26 cellular contexts compared by ENCODE assay signal in genomic region chr12:70122804-70123203, GRCh38.
"Had no signal": no experiment of that assay in that cellular context is flagged by ENCODE, and none has a peak within 500 bp of the region (broad histone marks: within the 10 kb centered on the region; RNA-seq: fewer than 3 reads in every experiment).

No MANE protein-coding gene starts in this region.

- H3K4me3 Mint-ChIP-seq: activated CD4-positive, alpha-beta memory T cell treated with anti-CD3 and anti-CD28 coated beads, Interleukin-2, amount 10 ng/mL, durations not matched to agents 7 days and 5 days; activated CD4-positive, alpha-beta T cell treated with anti-CD3 and anti-CD28 coated beads, Interleukin-2, amount 10 ng/mL, durations not matched to agents 7 days and 5 days; activated naive CD4-positive, alpha-beta T cell treated with anti-CD3 and anti-CD28 coated beads, Interleukin-2, amount 10 ng/mL, durations not matched to agents 7 days and 5 days; activated naive CD8-positive, alpha-beta T cell treated with anti-CD3 and anti-CD28 coated beads for 36 hours; activated T-cell treated with anti-CD3 and anti-CD28 coated beads, Interleukin-2, amount 50 U/mL, for 72 hours; T-cell had no signal

- DNase-seq: activated CD4-positive, alpha-beta memory T cell treated with anti-CD3 and anti-CD28 coated beads, Interleukin-2, amount 10 ng/mL, durations not matched to agents 7 days and 5 days; activated CD4-positive, alpha-beta T cell treated with anti-CD3 and anti-CD28 coated beads, Interleukin-2, amount 10 ng/mL, durations not matched to agents 7 days and 5 days; activated CD4-positive, CD25-positive, alpha-beta regulatory T cell; activated CD8-positive, alpha-beta memory T cell treated with anti-CD3 and anti-CD28 coated beads, Interleukin-2, amount 50 U/mL, for 4 hours; activated gamma-delta T cell treated with Interleukin-2 at 50 U/mL for 16 hours; activated naive CD4-positive, alpha-beta T cell treated with anti-CD3 and anti-CD28 coated beads, Interleukin-2, amount 10 ng/mL, durations not matched to agents 7 days and 5 days; activated naive CD8-positive, alpha-beta T cell treated with anti-CD3 and anti-CD28 coated beads for 36 hours; activated T-cell treated with anti-CD3 and anti-CD28 coated beads, Interleukin-2, amount 50 U/mL, for 72 hours; KBM-7; NCI-H1092; NCI-H1417 treated with DMSO at 0.1 percent for 48 hours; NCI-H1694 treated with DMSO at 0.1 percent for 48 hours; NCI-H2081; NCI-H510A treated with DMSO at 0.1 percent for 48 hours; NCI-H69; NK-92 treated with Interleukin-12 subunit alpha and Interleukin-12 subunit beta, amount 100 ng/mL, for 24 hours; OCI-M1; RPMI8226; T-cell; T-helper 2 cell; T1000 had no signal

- H3K27me3 Mint-ChIP-seq: activated CD4-positive, alpha-beta memory T cell treated with anti-CD3 and anti-CD28 coated beads, Interleukin-2, amount 10 ng/mL, durations not matched to agents 7 days and 5 days; activated naive CD4-positive, alpha-beta T cell treated with anti-CD3 and anti-CD28 coated beads, Interleukin-2, amount 10 ng/mL, durations not matched to agents 7 days and 5 days; activated naive CD8-positive, alpha-beta T cell treated with anti-CD3 and anti-CD28 coated beads for 36 hours had no signal

- H3K27ac ChIP-seq: SK-N-MC had no signal

- H3K9me3 Mint-ChIP-seq: activated CD4-positive, alpha-beta memory T cell treated with anti-CD3 and anti-CD28 coated beads, Interleukin-2, amount 10 ng/mL, durations not matched to agents 7 days and 5 days; activated CD4-positive, alpha-beta T cell treated with anti-CD3 and anti-CD28 coated beads, Interleukin-2, amount 10 ng/mL, durations not matched to agents 7 days and 5 days; activated naive CD4-positive, alpha-beta T cell treated with anti-CD3 and anti-CD28 coated beads, Interleukin-2, amount 10 ng/mL, durations not matched to agents 7 days and 5 days; activated naive CD8-positive, alpha-beta T cell treated with anti-CD3 and anti-CD28 coated beads for 36 hours; activated T-cell treated with anti-CD3 and anti-CD28 coated beads, Interleukin-2, amount 50 U/mL, for 72 hours; activated T-helper 2 cell treated with anti-CD3 and anti-CD28 coated beads, Interferon-gamma antibody, Interleukin-2, Interleukin-4, amounts not matched to agents 10 μg/mL and 5 μg/mL and 100 μg/mL, durations not matched to agents 14 hours and 24 hours and 36 hours; T-cell had no signal

- ATAC-seq: activated T-cell treated with anti-CD3 and anti-CD28 coated beads, Interleukin-2, amount 50 U/mL, for 72 hours; Panc1; Right ventricle myocardium inferior; T-cell had no signal

- H3K4me1 Mint-ChIP-seq: activated CD4-positive, alpha-beta memory T cell treated with anti-CD3 and anti-CD28 coated beads, Interleukin-2, amount 10 ng/mL, durations not matched to agents 7 days and 5 days; activated CD4-positive, alpha-beta T cell treated with anti-CD3 and anti-CD28 coated beads, Interleukin-2, amount 10 ng/mL, durations not matched to agents 7 days and 5 days; activated naive CD4-positive, alpha-beta T cell treated with anti-CD3 and anti-CD28 coated beads, Interleukin-2, amount 10 ng/mL, durations not matched to agents 7 days and 5 days; activated naive CD8-positive, alpha-beta T cell treated with anti-CD3 and anti-CD28 coated beads for 36 hours; T-cell had no signal

- H3K27ac Mint-ChIP-seq: activated CD4-positive, alpha-beta memory T cell treated with anti-CD3 and anti-CD28 coated beads, Interleukin-2, amount 10 ng/mL, durations not matched to agents 7 days and 5 days; activated CD4-positive, alpha-beta T cell treated with anti-CD3 and anti-CD28 coated beads, Interleukin-2, amount 10 ng/mL, durations not matched to agents 7 days and 5 days; activated naive CD4-positive, alpha-beta T cell treated with anti-CD3 and anti-CD28 coated beads, Interleukin-2, amount 10 ng/mL, durations not matched to agents 7 days and 5 days; activated naive CD8-positive, alpha-beta T cell treated with anti-CD3 and anti-CD28 coated beads for 36 hours; activated T-cell treated with anti-CD3 and anti-CD28 coated beads, Interleukin-2, amount 50 U/mL, for 72 hours; activated T-helper 2 cell treated with anti-CD3 and anti-CD28 coated beads, Interferon-gamma antibody, Interleukin-2, Interleukin-4, amounts not matched to agents 10 μg/mL and 5 μg/mL and 100 μg/mL, durations not matched to agents 14 hours and 24 hours and 36 hours; T-cell had no signal

- H3K36me3 Mint-ChIP-seq: activated naive CD4-positive, alpha-beta T cell treated with anti-CD3 and anti-CD28 coated beads, Interleukin-2, amount 10 ng/mL, durations not matched to agents 7 days and 5 days; activated naive CD8-positive, alpha-beta T cell treated with anti-CD3 and anti-CD28 coated beads for 36 hours; T-cell had no signal

- FAIRE-seq: TTC549 had no signal

- H3K4me3 ChIP-seq: SK-N-MC had no signal
